Comparison of ENCODE assay signal across 17 cellular contexts in the genomic region with DNA sequence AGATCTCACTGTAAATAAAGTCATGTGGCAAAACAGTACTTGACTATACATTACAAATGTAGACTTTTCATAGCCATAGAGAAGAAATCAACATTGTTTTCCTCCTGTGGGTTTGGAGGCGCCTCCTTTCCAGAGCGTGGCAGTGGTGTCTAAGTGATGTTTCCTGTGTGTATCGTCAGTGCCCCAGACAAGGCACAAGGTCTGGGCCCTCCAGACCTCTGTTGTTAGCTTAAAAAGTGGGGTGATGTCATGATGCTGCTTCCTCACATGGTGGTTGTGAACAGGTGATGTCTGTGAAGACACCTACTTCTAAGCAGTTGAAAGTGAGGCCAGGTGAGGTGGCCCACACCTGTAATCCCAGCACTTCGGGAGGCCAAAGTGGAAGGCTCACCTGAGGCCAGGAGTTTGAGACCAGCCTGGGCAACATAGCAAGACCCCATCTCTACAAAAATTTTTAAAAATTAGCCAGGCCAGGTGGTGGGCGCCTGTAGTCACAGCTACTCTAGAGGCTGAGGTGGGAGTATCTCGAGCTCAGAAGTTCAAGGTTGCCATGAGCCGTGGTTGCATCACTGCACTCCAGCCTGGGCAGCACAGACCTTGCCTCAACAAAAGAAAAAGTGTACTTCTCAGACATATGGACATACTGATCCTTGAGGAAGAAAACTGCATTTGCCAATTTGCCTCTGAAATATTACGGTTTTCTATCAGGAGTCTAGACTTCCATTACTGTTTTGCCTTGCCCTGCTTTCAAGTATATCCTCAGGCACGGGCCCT. TPM values are rescaled to one million over a fixed set of nuclear protein-coding genes. Genes with fewer than 3 reads are reported as not detected.
DNase-seq lines count a peak whose midpoint lies in the region; ATAC-seq, FAIRE-seq and TF ChIP-seq lines count a peak whose summit lies in the region.
"Had no signal": no experiment of that assay in that cellular context is flagged by ENCODE, and none has a peak within 500 bp of the region (broad histone marks: within the 10 kb centered on the region; RNA-seq: fewer than 3 reads in every experiment).

No MANE protein-coding gene starts in this region.

- H3K27me3 ChIP-seq in osteoblast (ENCODE audit: insufficient read depth, low read length), result no peaks in the 10 kb centered on the region
- H3K27me3 ChIP-seq in esophagus squamous epithelium, result no peaks in the 10 kb centered on the region
- H3K27me3 ChIP-seq: BE2C had no signal

- WGBS in esophagus squamous epithelium, 2 donors, result 88 to 91% methylated on average over 5 to 9 of the region's 9 CpGs

- intact Hi-C loops in natural killer cell (cut with micrococcal nuclease) (no loop called here), esophagus squamous epithelium (cut with DNase I) (no loop called here)

- no peaks in the 10 kb centered on the region for H3K9me3 Mint-ChIP-seq in T-helper 1 cell treated with Interleukin-12 subunit alpha and Interleukin-12 subunit beta and Interleukin-4 antibody, amounts not matched to agents 30 μg/mL and 1 μg/mL, for 36 hours
- no peaks in the 10 kb centered on the region for H3K9me3 Mint-ChIP-seq in activated naive CD4-positive, alpha-beta T cell treated with anti-CD3 and anti-CD28 coated beads, Interleukin-2, amount 50 U/mL, for 72 hours
- no peaks in the 10 kb centered on the region for H3K9me3 Mint-ChIP-seq in natural killer cell

- H3K4me3 Mint-ChIP-seq in T-helper 1 cell treated with Interleukin-12 subunit alpha and Interleukin-12 subunit beta and Interleukin-4 antibody, amounts not matched to agents 30 μg/mL and 1 μg/mL, for 36 hours, result no peak overlapping the region
- no peak overlapping the region for H3K4me3 Mint-ChIP-seq in natural killer cell

- POLR2A ChIA-PET in HEK293 (lab: Yijun Ruan, JAX), result interaction anchor here (1.2 kb wide), 1 partner anchor 16 kb away, joined by 4 read pairs; a partner anchor contains a TSS

- H3K4me3 ChIP-seq in HEK293 (ENCODE audit: low read depth, low read length) (no peak overlapping the region), osteoblast (ENCODE audit: insufficient read depth, low read length) (no peak overlapping the region), esophagus squamous epithelium (no peak overlapping the region)

- H3K27ac ChIP-seq in HEK293 (ENCODE audit: extremely low read depth, low read depth, low read length), result no peak overlapping the region
- H3K27ac ChIP-seq in osteoblast (ENCODE audit: low read depth, low read length), result no peak overlapping the region
- H3K27ac ChIP-seq in esophagus squamous epithelium, result no peak overlapping the region
- H3K27ac ChIP-seq: HL-60 had no signal

- TF ChIP-seq CTCF in HEK293 (tag by site-specific recombination; IDR thresholded peaks at IDR 0.05) (no peak), natural killer cell (IDR thresholded peaks at IDR 0.05) (no peak), osteoblast (IDR thresholded peaks at IDR 0.05; ENCODE audit: extremely low read depth, low read depth, low read length) (no peak), esophagus squamous epithelium (IDR thresholded peaks at IDR 0.05) (no peak)

- H3K9me3 ChIP-seq in HEK293 (ENCODE audit: control insufficient read depth, insufficient read depth, low read depth, low read length) (no peaks in the 10 kb centered on the region), osteoblast (ENCODE audit: low read depth, low read length) (no peaks in the 10 kb centered on the region), esophagus squamous epithelium (no peaks in the 10 kb centered on the region)
- H3K9me3 ChIP-seq: BE2C had no signal

- H3K79me2 ChIP-seq in osteoblast (ENCODE audit: insufficient read depth, low read length), result peaks cover 77% of the 10 kb centered on the region

- H3K4me1 ChIP-seq in HEK293 (ENCODE audit: control insufficient read depth, insufficient read depth, low read length) (no peaks in the 10 kb centered on the region), osteoblast (ENCODE audit: insufficient read depth, low read length) (no peaks in the 10 kb centered on the region), esophagus squamous epithelium (peaks cover 0 to 3% (median 0%) of the 10 kb centered on the region in 3 donors)
- H3K4me1 ChIP-seq: BE2C had no signal

- FAIRE-seq in GM19239 (lab: Jason Lieb, UNC), result no peak
- FAIRE-seq: endothelial cell of umbilical vein, frontal cortex had no signal

- DNase-seq in activated naive CD4-positive, alpha-beta T cell treated with anti-CD3 and anti-CD28 coated beads, Interleukin-2, amount 50 U/mL, for 72 hours (ENCODE audit: low spot score in 2 of 2), result no peak
- DNase-seq in natural killer cell (no peak), GM19239 (ENCODE audit: insufficient read length, low spot score) (no peak), osteoblast (ENCODE audit: insufficient read length, low spot score, missing footprints) (no peak), esophagus squamous epithelium (lab: John Stamatoyannopoulos, UW) (no peak)
- DNase-seq: anterior cingulate cortex, BE2C, KG1, NCI-H1417 treated with DMSO at 0.1 percent for 48 hours, NCI-H226, SHP77 had no signal

- peaks cover 61% of the 10 kb centered on the region for H3K36me3 Mint-ChIP-seq in T-helper 1 cell treated with Interleukin-12 subunit alpha and Interleukin-12 subunit beta and Interleukin-4 antibody, amounts not matched to agents 30 μg/mL and 1 μg/mL, for 36 hours (ENCODE audit: low read depth)
- peaks cover 19 to 59% of the 10 kb centered on the region in 2 donors for H3K36me3 Mint-ChIP-seq in activated naive CD4-positive, alpha-beta T cell treated with anti-CD3 and anti-CD28 coated beads, Interleukin-2, amount 50 U/mL, for 72 hours
- peaks cover 12% of the 10 kb centered on the region for H3K36me3 Mint-ChIP-seq in natural killer cell

- H3K4me2 ChIP-seq in osteoblast (ENCODE audit: insufficient read depth, low read length), result no peak overlapping the region

- ATAC-seq in activated naive CD4-positive, alpha-beta T cell treated with anti-CD3 and anti-CD28 coated beads, Interleukin-2, amount 50 U/mL, for 72 hours, result peak; percentile 28 to 32
- ATAC-seq in natural killer cell (peak; percentile 58 to 86 (median 85)), HG02840 (IDR thresholded peaks at IDR 0.05; ENCODE audit: low FRiP score, unreplicated experiment) (no peak)

- no peaks in the 10 kb centered on the region for H3K27me3 Mint-ChIP-seq in T-helper 1 cell treated with Interleukin-12 subunit alpha and Interleukin-12 subunit beta and Interleukin-4 antibody, amounts not matched to agents 30 μg/mL and 1 μg/mL, for 36 hours (ENCODE audit: low read depth)
- no peaks in the 10 kb centered on the region for H3K27me3 Mint-ChIP-seq in natural killer cell (ENCODE audit: low read depth in 2 of 2)

- peaks cover 10% of the 10 kb centered on the region for H4K20me1 ChIP-seq in osteoblast (ENCODE audit: insufficient read depth, low read length)

- H3K4me1 Mint-ChIP-seq in T-helper 1 cell treated with Interleukin-12 subunit alpha and Interleukin-12 subunit beta and Interleukin-4 antibody, amounts not matched to agents 30 μg/mL and 1 μg/mL, for 36 hours (ENCODE audit: low read depth), result peaks cover 44% of the 10 kb centered on the region
- H3K4me1 Mint-ChIP-seq in natural killer cell, result peaks cover 24 to 34% of the 10 kb centered on the region in 2 donors

- H3K27ac Mint-ChIP-seq in T-helper 1 cell treated with Interleukin-12 subunit alpha and Interleukin-12 subunit beta and Interleukin-4 antibody, amounts not matched to agents 30 μg/mL and 1 μg/mL, for 36 hours, result peak overlapping the region; percentile 58
- H3K27ac Mint-ChIP-seq in activated naive CD4-positive, alpha-beta T cell treated with anti-CD3 and anti-CD28 coated beads, Interleukin-2, amount 50 U/mL, for 72 hours, result peak overlapping the region; percentile 19 to 46
- H3K27ac Mint-ChIP-seq in natural killer cell, result peak overlapping the region; percentile 59 to 77

- no peak overlapping the region for H2AFZ ChIP-seq in osteoblast (ENCODE audit: low read length)

- CTCF ChIA-PET in HEK293 (lab: Yijun Ruan, JAX), result no interaction called here

- H3K36me3 ChIP-seq in HEK293 (ENCODE audit: control insufficient read depth in 2 of 2, insufficient read depth in 1 of 2, low read length in 2 of 2) (peaks cover 76 to 95% of the 10 kb centered on the region in 2 experiments), osteoblast (ENCODE audit: insufficient read depth, low read length) (peaks cover 70% of the 10 kb centered on the region), esophagus squamous epithelium (peaks cover 13 to 100% (median 38%) of the 10 kb centered on the region in 3 donors)

- TF ChIP-seq POLR2A in esophagus squamous epithelium (IDR thresholded peaks at IDR 0.05), result no peak

TF ChIP-seq in HEK293, 187 proteins besides CTCF, POLR2A, EP300 and RAD21:
- TF ChIP-seq, protein P1, sequence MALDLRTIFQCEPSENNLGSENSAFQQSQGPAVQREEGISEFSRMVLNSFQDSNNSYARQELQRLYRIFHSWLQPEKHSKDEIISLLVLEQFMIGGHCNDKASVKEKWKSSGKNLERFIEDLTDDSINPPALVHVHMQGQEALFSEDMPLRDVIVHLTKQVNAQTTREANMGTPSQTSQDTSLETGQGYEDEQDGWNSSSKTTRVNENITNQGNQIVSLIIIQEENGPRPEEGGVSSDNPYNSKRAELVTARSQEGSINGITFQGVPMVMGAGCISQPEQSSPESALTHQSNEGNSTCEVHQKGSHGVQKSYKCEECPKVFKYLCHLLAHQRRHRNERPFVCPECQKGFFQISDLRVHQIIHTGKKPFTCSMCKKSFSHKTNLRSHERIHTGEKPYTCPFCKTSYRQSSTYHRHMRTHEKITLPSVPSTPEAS (tag by site-specific recombination; IDR thresholded peaks at IDR 0.05), result no peak
- peak; percentile 93 for TF ChIP-seq ZNF121 (tag by site-specific recombination; IDR thresholded peaks at IDR 0.05)
- TF ChIP-seq ZNF394 (tag by site-specific recombination; IDR thresholded peaks at IDR 0.05; ENCODE audit: borderline replicate concordance), result peak; percentile 27; the same call in 1 of the 2 replicates
TF ChIP-seq in HEK293: peak in this region for 2.

RNA-seq across cellular contexts. Expression of a gene that starts 15.7 kb away (rescaled TPM):
- total RNA-seq in activated naive CD4-positive, alpha-beta T cell treated with anti-CD3 and anti-CD28 coated beads, Interleukin-2, amount 50 U/mL, for 72 hours, result 100 to 1,000 TPM; 152 to 159 TPM
- total RNA-seq in natural killer cell (10 to 100 TPM; 63.9 to 99.4 (median 98.6) TPM), osteoblast (34.8 and 54.3 TPM in 2 replicates), esophagus squamous epithelium (10 to 100 TPM; 53.7 to 96.4 (median 59.9) TPM)
